14 cellular contexts compared by ENCODE assay signal in the genomic region with DNA sequence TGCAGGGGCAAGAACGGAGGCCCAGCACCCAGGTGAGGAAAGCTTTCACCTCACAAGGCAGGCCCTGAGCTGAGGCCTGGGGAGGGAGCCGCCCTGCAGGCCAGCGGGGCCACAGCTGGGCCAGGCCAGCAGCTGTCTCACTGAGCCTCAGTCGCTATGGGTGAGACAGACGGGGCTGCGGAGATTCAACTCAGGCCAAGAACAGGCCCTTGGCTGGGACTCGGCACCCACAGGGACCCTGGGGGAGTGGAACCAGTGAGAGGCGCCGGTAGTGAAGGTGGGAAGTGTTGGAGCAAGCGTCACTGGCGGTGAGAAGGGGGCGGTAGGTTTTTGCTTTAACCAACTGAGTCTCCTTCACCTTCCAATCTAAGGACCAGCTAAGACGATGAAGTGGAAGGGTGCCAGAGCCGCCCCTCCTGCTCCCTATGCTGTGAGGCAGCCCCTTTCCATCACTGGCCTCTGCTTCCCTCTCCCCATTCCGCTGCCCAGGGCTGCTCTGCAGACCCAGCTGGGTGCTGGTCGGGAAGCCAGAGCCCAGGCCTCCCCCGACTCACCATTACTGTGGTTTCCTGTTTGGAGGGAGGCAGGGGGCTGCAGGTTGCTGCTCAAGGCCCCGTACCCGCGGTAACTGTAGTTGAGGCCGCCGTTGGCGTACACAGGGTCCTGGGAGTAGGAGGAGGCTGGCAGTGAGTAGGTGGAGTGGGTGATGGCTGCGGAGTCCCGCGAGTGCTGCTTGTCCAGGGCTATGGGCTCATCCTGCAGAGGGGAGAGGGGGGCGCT.
DNase-seq lines count a peak whose midpoint lies in the region; ATAC-seq and TF ChIP-seq lines count a peak whose summit lies in the region.
"Had no signal": no experiment of that assay in that cellular context is flagged by ENCODE, and none has a peak within 500 bp of the region (broad histone marks: within the 10 kb centered on the region; RNA-seq: fewer than 3 reads in every experiment).

No MANE protein-coding gene starts in this region.

- peaks cover 44% of the 10 kb centered on the region for H3K79me1 ChIP-seq in mesenchymal stem cell (replicated peaks; ENCODE audit: low read length, poor library complexity, severe bottlenecking)

- no peak overlapping the region for H2BK12ac ChIP-seq in mesenchymal stem cell (ENCODE audit: low read length in 2 of 2)

- H2BK120ac ChIP-seq in mesenchymal stem cell (ENCODE audit: low read depth, low read length): no peak overlapping the region

- H3K4me1 ChIP-seq in mesenchymal stem cell (ENCODE audit: control insufficient read depth, insufficient read depth, low read depth, low read length): peaks cover 27% of the 10 kb centered on the region

- no peaks in the 10 kb centered on the region for H3K9me3 ChIP-seq in mesenchymal stem cell (ENCODE audit: control insufficient read depth, low read length)
- H3K9me3 ChIP-seq: psoas muscle had no signal

- H3K27ac ChIP-seq in 22Rv1: no peak overlapping the region
- no peak overlapping the region for H3K27ac ChIP-seq in mesenchymal stem cell (ENCODE audit: low read length, poor library complexity, severe bottlenecking)
- H3K27ac ChIP-seq: psoas muscle had no signal

- no peak overlapping the region for H2AK5ac ChIP-seq in mesenchymal stem cell (ENCODE audit: low read length, severe bottlenecking)

- H2BK15ac ChIP-seq in mesenchymal stem cell (ENCODE audit: low read depth, poor library complexity, severe bottlenecking): peak overlapping the region; percentile 20

- WGBS in mesenchymal stem cell: 95% methylated on average over 24 of the region's 27 CpGs

- no peaks in the 10 kb centered on the region for H3K4me1 Mint-ChIP-seq in activated T-helper 1 cell treated with anti-CD3 and anti-CD28 coated beads, Interleukin-12 subunit alpha, Interleukin-12 subunit beta, Interleukin-2, Interleukin-4 antibody, amounts not matched to agents 30 ng/mL and 10 ng/mL and 1 ng/mL, durations not matched to agents 14 hours and 24 hours and 36 hours (ENCODE audit: low read depth)

- no peak overlapping the region for H3K4me3 ChIP-seq in mesenchymal stem cell (ENCODE audit: insufficient read depth in 1 of 2, low read depth in 1 of 2, low read length in 2 of 2)
- H3K4me3 ChIP-seq: psoas muscle had no signal

- DNase-seq in activated T-helper 1 cell treated with anti-CD3 and anti-CD28 coated beads, Interleukin-12 subunit alpha, Interleukin-12 subunit beta, Interleukin-2, Interleukin-4 antibody, amounts not matched to agents 30 ng/mL and 10 ng/mL and 1 ng/mL, durations not matched to agents 14 hours and 24 hours and 36 hours (ENCODE audit: low spot score): no peak
- DNase-seq in mesenchymal stem cell (no peak), HUDEP-2 (lab: John Stamatoyannopoulos, UW; ENCODE audit: unreplicated experiment in 76 of 76) (no peak), DMS53 treated with DMSO at 0.1 percent for 48 hours (lab: John Stamatoyannopoulos, UW; ENCODE audit: unreplicated experiment) (no peak), GM10266 (ENCODE audit: extremely low spot score) (no peak)
- DNase-seq: activated CD4-positive, alpha-beta T cell treated with anti-CD3 and anti-CD28 coated beads for 1 hour; KBM-7; stimulated activated CD4-positive, alpha-beta T cell treated with anti-CD3 and anti-CD28 coated beads, Interleukin-2, amount 100 ng/mL, for 24 hours had no signal

- ATAC-seq in HG03521 (IDR thresholded peaks at IDR 0.05; ENCODE audit: unreplicated experiment): no peak
- ATAC-seq: psoas muscle had no signal

- no peak overlapping the region for H3K4me3 Mint-ChIP-seq in activated T-helper 1 cell treated with anti-CD3 and anti-CD28 coated beads, Interleukin-12 subunit alpha, Interleukin-12 subunit beta, Interleukin-2, Interleukin-4 antibody, amounts not matched to agents 30 ng/mL and 10 ng/mL and 1 ng/mL, durations not matched to agents 14 hours and 24 hours and 36 hours
- H3K4me3 Mint-ChIP-seq: B cell, memory B cell had no signal

- no peak overlapping the region for H3K14ac ChIP-seq in mesenchymal stem cell (ENCODE audit: low read length in 2 of 2)

- H3K27ac Mint-ChIP-seq in activated T-helper 1 cell treated with anti-CD3 and anti-CD28 coated beads, Interleukin-12 subunit alpha, Interleukin-12 subunit beta, Interleukin-2, Interleukin-4 antibody, amounts not matched to agents 30 ng/mL and 10 ng/mL and 1 ng/mL, durations not matched to agents 14 hours and 24 hours and 36 hours: peak overlapping the region; percentile 55
- H3K27ac Mint-ChIP-seq: B cell, memory B cell had no signal

- H3K36me3 Mint-ChIP-seq in activated T-helper 1 cell treated with anti-CD3 and anti-CD28 coated beads, Interleukin-12 subunit alpha, Interleukin-12 subunit beta, Interleukin-2, Interleukin-4 antibody, amounts not matched to agents 30 ng/mL and 10 ng/mL and 1 ng/mL, durations not matched to agents 14 hours and 24 hours and 36 hours (ENCODE audit: low read depth): peaks cover 1% of the 10 kb centered on the region

- no peaks in the 10 kb centered on the region for H3K27me3 ChIP-seq in mesenchymal stem cell (ENCODE audit: control insufficient read depth in 1 of 2, insufficient read depth in 1 of 2, low read length in 2 of 2)

- no peak overlapping the region for H3K18ac ChIP-seq in mesenchymal stem cell (ENCODE audit: low read depth in 1 of 2, low read length in 2 of 2)

- no peak overlapping the region for H3K23ac ChIP-seq in mesenchymal stem cell (ENCODE audit: low read length in 2 of 2)

- intact Hi-C loops in activated T-helper 1 cell treated with anti-CD3 and anti-CD28 coated beads, Interleukin-12 subunit alpha, Interleukin-12 subunit beta, Interleukin-2, Interleukin-4 antibody, amounts not matched to agents 30 ng/mL and 10 ng/mL and 1 ng/mL, durations not matched to agents 14 hours and 24 hours and 36 hours (cut with micrococcal nuclease): no loop called here

- H3K9ac ChIP-seq in mesenchymal stem cell (ENCODE audit: low read length): no peak overlapping the region

- H2AFZ ChIP-seq in mesenchymal stem cell (ENCODE audit: low read depth, low read length): no peak overlapping the region

- no peak overlapping the region for H3K4me2 ChIP-seq in mesenchymal stem cell (ENCODE audit: low read length, poor library complexity, severe bottlenecking)

- H3K9me3 Mint-ChIP-seq in activated T-helper 1 cell treated with anti-CD3 and anti-CD28 coated beads, Interleukin-12 subunit alpha, Interleukin-12 subunit beta, Interleukin-2, Interleukin-4 antibody, amounts not matched to agents 30 ng/mL and 10 ng/mL and 1 ng/mL, durations not matched to agents 14 hours and 24 hours and 36 hours: no peaks in the 10 kb centered on the region
- H3K9me3 Mint-ChIP-seq: memory B cell had no signal

- no peak overlapping the region for H4K8ac ChIP-seq in mesenchymal stem cell (ENCODE audit: low read length)

- TF ChIP-seq CTCF in 22Rv1 (IDR thresholded peaks at IDR 0.05): 0 out of 2 replicates have a peak, but pooled peaks have one; percentile 4
- TF ChIP-seq CTCF in GM12873 (IDR thresholded peaks at IDR 0.05; ENCODE audit: insufficient read depth, low read depth, low read length, missing control alignments): peak; percentile 17
- TF ChIP-seq CTCF in GM10266 (IDR thresholded peaks at IDR 0.05; ENCODE audit: control insufficient read depth, insufficient read depth, low read depth, missing control alignments): no peak

- no peak overlapping the region for H3K4ac ChIP-seq in mesenchymal stem cell (ENCODE audit: low read depth in 1 of 2, low read length in 2 of 2)

- peaks cover 73 to 92% of the 10 kb centered on the region in 2 experiments for H3K36me3 ChIP-seq in mesenchymal stem cell (ENCODE audit: control insufficient read depth in 1 of 2, insufficient read depth in 2 of 2, low read depth in 1 of 2, low read length in 2 of 2)

- no peaks in the 10 kb centered on the region for H3K27me3 Mint-ChIP-seq in activated T-helper 1 cell treated with anti-CD3 and anti-CD28 coated beads, Interleukin-12 subunit alpha, Interleukin-12 subunit beta, Interleukin-2, Interleukin-4 antibody, amounts not matched to agents 30 ng/mL and 10 ng/mL and 1 ng/mL, durations not matched to agents 14 hours and 24 hours and 36 hours (ENCODE audit: insufficient read depth)
- H3K27me3 Mint-ChIP-seq: B cell, memory B cell had no signal

- H2BK5ac ChIP-seq in mesenchymal stem cell (ENCODE audit: low read depth, low read length, poor library complexity, severe bottlenecking): no peak overlapping the region

- H4K91ac ChIP-seq in mesenchymal stem cell (ENCODE audit: low read length): no peak overlapping the region
